In genomic region chr12:121536929-121537813, GRCh38 we compare ENCODE assay signal across 8 cellular contexts. TPM values are rescaled to one million over a fixed set of nuclear protein-coding genes. Genes with fewer than 3 reads are reported as not detected.
DNase-seq lines count a peak whose midpoint lies in the region; ATAC-seq and TF ChIP-seq lines count a peak whose summit lies in the region.

No MANE protein-coding gene starts in this region.

- H3K36me3 Mint-ChIP-seq in glutamatergic neuron (ENCODE audit: unreplicated experiment): peaks cover 3% of the 10 kb centered on the region

- no peak overlapping the region for H3K27ac Mint-ChIP-seq in glutamatergic neuron (ENCODE audit: unreplicated experiment)

- H3K36me3 ChIP-seq in uterus: no peaks in the 10 kb centered on the region

- H3K27ac ChIP-seq in uterus: peak overlapping the region; percentile 90 to 91

- H3K27me3 Mint-ChIP-seq in glutamatergic neuron (ENCODE audit: unreplicated experiment): peaks cover 11% of the 10 kb centered on the region

- H3K4me1 Mint-ChIP-seq in glutamatergic neuron (ENCODE audit: low read depth, unreplicated experiment): peaks cover 8% of the 10 kb centered on the region

- H3K9me3 Mint-ChIP-seq in glutamatergic neuron (ENCODE audit: unreplicated experiment): no peaks in the 10 kb centered on the region

- H3K4me3 Mint-ChIP-seq in glutamatergic neuron (ENCODE audit: unreplicated experiment): peak overlapping the region; percentile 93

- peak; percentile 16 to 58 for TF ChIP-seq POLR2A in uterus (IDR thresholded peaks at IDR 0.05)

- no peaks in the 10 kb centered on the region for H3K27me3 ChIP-seq in uterus

- DNase-seq in DMS79 treated with DMSO at 0.1 percent for 48 hours (lab: John Stamatoyannopoulos, UW) (peak; percentile 72), HS-27A (ENCODE audit: low read depth) (peak; percentile 22), RKO (ENCODE audit: low spot score) (peak; percentile 86), glutamatergic neuron (peak; percentile 57), nucleus accumbens (lab: John Stamatoyannopoulos, UW) (peak in 54 of 56 donors; percentile 23 to 87 (median 71)), uterus (peak; percentile 78 to 79)
- peak; percentile 22 for DNase-seq in activated naive CD4-positive, alpha-beta T cell treated with anti-CD3 and anti-CD28 coated beads, Interleukin-2, amount 50 U/mL, for 16 hours

- intact Hi-C loops in uterus (cut with DNase I; ENCODE audit: low total_unique reads): no loop called here

- H3K9me3 ChIP-seq in uterus: no peaks in the 10 kb centered on the region

- no peak for TF ChIP-seq CTCF in glutamatergic neuron (IDR thresholded peaks at IDR 0.05; ENCODE audit: partially characterized antibody, unreplicated experiment)
- no peak for TF ChIP-seq CTCF in uterus (IDR thresholded peaks at IDR 0.05)

- peak overlapping the region; percentile 59 to 77 for H3K4me3 ChIP-seq in uterus

- ATAC-seq in GM21381 (IDR thresholded peaks at IDR 0.05; ENCODE audit: unreplicated experiment): peak; percentile 71

- peaks cover 3 to 8% of the 10 kb centered on the region in 2 donors for H3K4me1 ChIP-seq in uterus

RNA-seq across cellular contexts. Expression of gene KDM2B, which starts 43.7 kb away (rescaled TPM):
- 64.3 TPM for total RNA-seq in glutamatergic neuron (ENCODE audit: unreplicated experiment)
- 10 to 100 TPM in 3 of 4 donors, 1 to 10 TPM in 1; 6.1 to 78.0 (median 19.8) TPM for total RNA-seq in uterus

Comparison
In these comparisons a context has a peak if more than half of its experiments do, and no peak if none do; other contexts are left out.
1. Peak in every context shown above with its lines: DNase-seq, ATAC-seq, H3K4me3 ChIP-seq and H3K27ac ChIP-seq.
2. DNase-seq: peak in every context shown above with its lines; median percentile 86 in RKO; 78 in uterus; 72 in DMS79 treated with DMSO at 0.1 percent for 48 hours; 71 in nucleus accumbens; 57 in glutamatergic neuron; 22 in HS-27A; 22 in activated naive CD4-positive, alpha-beta T cell treated with anti-CD3 and anti-CD28 coated beads, Interleukin-2, amount 50 U/mL, for 16 hours.